In the genomic region with DNA sequence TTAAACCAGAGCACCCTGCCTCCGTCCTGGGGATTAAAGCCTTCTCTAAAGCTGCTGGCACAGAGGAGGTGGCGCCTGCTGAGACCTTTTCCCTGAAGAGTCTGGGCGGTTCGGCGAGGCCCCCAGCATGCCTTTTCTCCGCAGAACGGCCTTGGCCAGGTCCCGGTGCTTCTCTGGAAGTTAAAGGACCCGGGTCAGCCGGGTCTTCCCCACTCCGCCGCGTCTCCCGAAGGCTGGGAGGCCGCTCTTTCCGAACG, we compare ENCODE assay signal across 8 cellular contexts. TPM values are rescaled to one million over a fixed set of nuclear protein-coding genes. Genes with fewer than 3 reads are reported as not detected.
DNase-seq lines count a peak whose midpoint lies in the region; ATAC-seq and TF ChIP-seq lines count a peak whose summit lies in the region.

No MANE protein-coding gene starts in this region.

- peak in 1 of 3 experiments; percentile 21 for DNase-seq in effector memory CD8-positive, alpha-beta T cell
- DNase-seq in mucosa of descending colon: peak in 1 of 3 donors; percentile 55
- DNase-seq in type B pancreatic cell (ENCODE audit: extremely low spot score, unreplicated experiment): no peak
- no peak for DNase-seq in kidney glomerular epithelial cell (lab: John Stamatoyannopoulos, UW)

- peak; percentile 20 for ATAC-seq in GM18511 (IDR thresholded peaks at IDR 0.05; ENCODE audit: unreplicated experiment)
- ATAC-seq in HG02798 (IDR thresholded peaks at IDR 0.05; ENCODE audit: poor library complexity, unreplicated experiment): peak; percentile 17
- peak; percentile 32 for ATAC-seq in effector memory CD8-positive, alpha-beta T cell (replicated peaks)
- ATAC-seq in mucosa of descending colon: peak; percentile 59
- no peak for ATAC-seq in HG03108 (IDR thresholded peaks at IDR 0.05; ENCODE audit: unreplicated experiment)

- TF ChIP-seq CTCF in mucosa of descending colon (IDR thresholded peaks at IDR 0.05) (no peak), type B pancreatic cell (conservative IDR thresholded peaks at IDR 0.05) (no peak)

- H3K36me3 Mint-ChIP-seq in T-helper 1 cell treated with Interleukin-12 subunit alpha and Interleukin-12 subunit beta and Interleukin-4 antibody, amounts not matched to agents 30 μg/mL and 1 μg/mL, for 36 hours (ENCODE audit: low read depth): peaks cover 33% of the 10 kb centered on the region
- H3K36me3 Mint-ChIP-seq in effector memory CD8-positive, alpha-beta T cell (ENCODE audit: insufficient read depth): peaks cover 17% of the 10 kb centered on the region
- H3K36me3 Mint-ChIP-seq in type B pancreatic cell: peaks cover 21% of the 10 kb centered on the region

- no peaks in the 10 kb centered on the region for H3K9me3 Mint-ChIP-seq in T-helper 1 cell treated with Interleukin-12 subunit alpha and Interleukin-12 subunit beta and Interleukin-4 antibody, amounts not matched to agents 30 μg/mL and 1 μg/mL, for 36 hours
- no peaks in the 10 kb centered on the region for H3K9me3 Mint-ChIP-seq in effector memory CD8-positive, alpha-beta T cell
- H3K9me3 Mint-ChIP-seq in type B pancreatic cell: no peaks in the 10 kb centered on the region

- H3K27ac Mint-ChIP-seq in T-helper 1 cell treated with Interleukin-12 subunit alpha and Interleukin-12 subunit beta and Interleukin-4 antibody, amounts not matched to agents 30 μg/mL and 1 μg/mL, for 36 hours: peak overlapping the region; percentile 41
- peak overlapping the region; percentile 97 to 98 for H3K27ac Mint-ChIP-seq in effector memory CD8-positive, alpha-beta T cell
- H3K27ac Mint-ChIP-seq in type B pancreatic cell: peak overlapping the region; percentile 96

- H3K4me1 ChIP-seq in mucosa of descending colon (ENCODE audit: low read depth): peaks cover 21% of the 10 kb centered on the region

- no peaks in the 10 kb centered on the region for H3K27me3 Mint-ChIP-seq in T-helper 1 cell treated with Interleukin-12 subunit alpha and Interleukin-12 subunit beta and Interleukin-4 antibody, amounts not matched to agents 30 μg/mL and 1 μg/mL, for 36 hours (ENCODE audit: low read depth)
- H3K27me3 Mint-ChIP-seq in effector memory CD8-positive, alpha-beta T cell: no peaks in the 10 kb centered on the region
- no peaks in the 10 kb centered on the region for H3K27me3 Mint-ChIP-seq in type B pancreatic cell

- H3K4me3 ChIP-seq in mucosa of descending colon: peak overlapping the region; percentile 88

- peaks cover 37% of the 10 kb centered on the region for H3K4me1 Mint-ChIP-seq in T-helper 1 cell treated with Interleukin-12 subunit alpha and Interleukin-12 subunit beta and Interleukin-4 antibody, amounts not matched to agents 30 μg/mL and 1 μg/mL, for 36 hours (ENCODE audit: low read depth)
- peaks cover 20 to 30% of the 10 kb centered on the region in 2 donors for H3K4me1 Mint-ChIP-seq in effector memory CD8-positive, alpha-beta T cell (ENCODE audit: low read depth in 2 of 2)
- peaks cover 20% of the 10 kb centered on the region for H3K4me1 Mint-ChIP-seq in type B pancreatic cell (ENCODE audit: unreplicated experiment)

- intact Hi-C loops in mucosa of descending colon (cut with DNase I, micrococcal nuclease): no loop called here

- no peaks in the 10 kb centered on the region for H3K9me3 ChIP-seq in mucosa of descending colon

- H3K36me3 ChIP-seq in mucosa of descending colon (ENCODE audit: low read depth): no peaks in the 10 kb centered on the region

- peak overlapping the region; percentile 86 for H3K4me3 Mint-ChIP-seq in T-helper 1 cell treated with Interleukin-12 subunit alpha and Interleukin-12 subunit beta and Interleukin-4 antibody, amounts not matched to agents 30 μg/mL and 1 μg/mL, for 36 hours
- H3K4me3 Mint-ChIP-seq in effector memory CD8-positive, alpha-beta T cell: peak overlapping the region; percentile 99 to 100
- H3K4me3 Mint-ChIP-seq in type B pancreatic cell: peak overlapping the region; percentile 98

RNA-seq across cellular contexts. Expression of a gene that starts 0.5 kb away (rescaled TPM):
- total RNA-seq in mucosa of descending colon (10 to 100 TPM; 50.7 to 88.2 (median 83.1) TPM), type B pancreatic cell (ENCODE audit: low replicate concordance) (112 and 117 TPM in 2 replicates)

RNA-seq across cellular contexts. Expression of a gene that starts 16.3 kb away (rescaled TPM):
- total RNA-seq in mucosa of descending colon: 10 to 100 TPM; 50.2 to 96.5 (median 68.3) TPM
- 32.7 and 50.3 TPM in 2 replicates for total RNA-seq in type B pancreatic cell (ENCODE audit: low replicate concordance)

RNA-seq across cellular contexts. Expression of a gene that starts 31.8 kb away (rescaled TPM):
- total RNA-seq in mucosa of descending colon (100 to 1,000 TPM; 312 to 673 (median 597) TPM), type B pancreatic cell (ENCODE audit: low replicate concordance) (248 and 307 TPM in 2 replicates)

RNA-seq across cellular contexts. Expression of a gene that starts 33.0 kb away (rescaled TPM):
- total RNA-seq in mucosa of descending colon (100 to 1,000 TPM; 125 to 236 (median 218) TPM), type B pancreatic cell (ENCODE audit: low replicate concordance) (58.0 and 100 TPM in 2 replicates)

RNA-seq across cellular contexts. Expression of a gene that starts 50.5 kb away (rescaled TPM):
- total RNA-seq in mucosa of descending colon (10 to 100 TPM in 2 of 3 donors, 1 to 10 TPM in 1; 8.9 to 13.6 (median 12.3) TPM), type B pancreatic cell (ENCODE audit: low replicate concordance) (9.9 and 11.3 TPM in 2 replicates)

Comparison
In these comparisons a context has a peak if more than half of its experiments do, and no peak if none do; other contexts are left out.
1. H3K27ac Mint-ChIP-seq: peak in every context shown above with its lines; median percentile 98 in effector memory CD8-positive, alpha-beta T cell; 96 in type B pancreatic cell; 41 in T-helper 1 cell treated with Interleukin-12 subunit alpha and Interleukin-12 subunit beta and Interleukin-4 antibody, amounts not matched to agents 30 μg/mL and 1 μg/mL, for 36 hours.